1 cellular context compared by ENCODE assay signal in the genomic region with DNA sequence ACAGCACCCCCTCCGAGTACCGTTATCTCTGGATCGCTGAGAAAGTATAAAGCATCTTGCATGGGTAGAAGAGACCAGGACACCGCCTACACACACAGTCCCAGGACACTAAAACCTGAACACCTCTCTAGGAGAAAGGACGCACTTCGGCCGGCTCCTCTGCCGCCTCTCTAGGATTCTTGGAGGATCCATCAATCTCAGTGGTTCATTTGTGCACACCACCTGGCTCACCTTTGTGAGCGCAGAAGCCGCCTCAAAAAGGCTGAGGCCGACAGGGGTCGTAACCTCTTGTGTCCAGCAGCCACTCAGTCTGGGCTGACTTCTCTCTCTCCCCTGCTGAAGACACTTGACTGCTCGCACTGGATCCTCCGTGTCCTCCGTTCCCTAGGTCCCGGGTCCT.
TF ChIP-seq lines count a peak whose summit lies in the region.

No MANE protein-coding gene starts in this region.

TF ChIP-seq in K562, 482 proteins besides CTCF, POLR2A, EP300 and RAD21 (continued from another document):
- TF ChIP-seq ARID3B (CRISPR knock-in tag; IDR thresholded peaks at IDR 0.05; ENCODE audit: borderline replicate concordance) = no peak
- no peak for TF ChIP-seq IRF1 (CRISPR knock-in tag; IDR thresholded peaks at IDR 0.05; ENCODE audit: borderline replicate concordance)
- TF ChIP-seq CBX1 (IDR thresholded peaks at IDR 0.05; ENCODE audit: low read depth) = no peak
TF ChIP-seq in K562: peak in this region for 0.
